34 cellular contexts compared by ENCODE assay signal in the genomic region with DNA sequence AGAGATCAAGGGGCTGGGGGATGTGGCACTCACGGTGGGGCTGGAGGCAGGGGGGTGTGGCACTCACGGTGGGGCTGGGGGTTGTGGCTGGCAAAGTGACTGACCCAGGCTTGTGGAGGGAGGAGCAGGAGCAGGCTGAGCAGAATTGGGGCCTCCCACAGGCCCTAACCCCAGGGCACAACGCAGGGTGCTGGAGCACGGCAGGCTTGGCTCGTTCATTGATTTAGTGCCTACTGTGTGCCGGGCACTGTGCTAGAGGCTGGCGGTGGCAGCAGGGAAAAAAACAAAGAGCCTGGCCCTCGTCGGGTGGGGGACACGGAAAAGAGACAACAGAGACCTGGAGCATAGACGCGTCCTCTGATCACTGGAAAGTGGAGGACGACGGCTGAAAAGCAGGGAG.
"Had no signal": no experiment of that assay in that cellular context is flagged by ENCODE, and none has a peak within 500 bp of the region (broad histone marks: within the 10 kb centered on the region; RNA-seq: fewer than 3 reads in every experiment).

No MANE protein-coding gene starts in this region.

- H3K36me3 ChIP-seq: ascending aorta, cardiac muscle cell, Peyer's patch had no signal

- H3K4me3 ChIP-seq: ascending aorta, cardiac muscle cell, Peyer's patch had no signal

- H3K4me2 ChIP-seq: KMS-11 had no signal

- H3K27ac Mint-ChIP-seq: activated B cell treated with CpG ODN at 0.5 μM for 24 hours; activated CD4-positive, alpha-beta memory T cell treated with anti-CD3 and anti-CD28 coated beads for 36 hours; activated naive CD8-positive, alpha-beta T cell treated with anti-CD3 and anti-CD28 coated beads, Interleukin-2, amount 10 ng/mL, durations not matched to agents 7 days and 5 days; activated T-helper 2 cell treated with anti-CD3 and anti-CD28 coated beads, Interferon-gamma antibody, Interleukin-2, Interleukin-4, amounts not matched to agents 10 μg/mL and 5 μg/mL and 100 μg/mL, durations not matched to agents 14 hours and 24 hours and 36 hours had no signal

- H3K27ac ChIP-seq: ascending aorta, cardiac muscle cell, KMS-11, Peyer's patch, VCaP had no signal

- H3K9me3 Mint-ChIP-seq: activated B cell treated with CpG ODN at 0.5 μM for 24 hours; activated CD4-positive, alpha-beta memory T cell treated with anti-CD3 and anti-CD28 coated beads for 36 hours; activated naive CD8-positive, alpha-beta T cell treated with anti-CD3 and anti-CD28 coated beads, Interleukin-2, amount 10 ng/mL, durations not matched to agents 7 days and 5 days; activated T-helper 2 cell treated with anti-CD3 and anti-CD28 coated beads, Interferon-gamma antibody, Interleukin-2, Interleukin-4, amounts not matched to agents 10 μg/mL and 5 μg/mL and 100 μg/mL, durations not matched to agents 14 hours and 24 hours and 36 hours; central memory CD8-positive, alpha-beta T cell had no signal

- H3K36me3 Mint-ChIP-seq: activated CD4-positive, alpha-beta memory T cell treated with anti-CD3 and anti-CD28 coated beads for 36 hours; activated naive CD8-positive, alpha-beta T cell treated with anti-CD3 and anti-CD28 coated beads, Interleukin-2, amount 10 ng/mL, durations not matched to agents 7 days and 5 days had no signal

- H3K9me3 ChIP-seq: ascending aorta, Peyer's patch had no signal

- H3K4me1 ChIP-seq: ascending aorta, Peyer's patch had no signal

- H3K27me3 Mint-ChIP-seq: activated B cell treated with CpG ODN at 0.5 μM for 24 hours; activated CD4-positive, alpha-beta memory T cell treated with anti-CD3 and anti-CD28 coated beads for 36 hours; activated naive CD8-positive, alpha-beta T cell treated with anti-CD3 and anti-CD28 coated beads, Interleukin-2, amount 10 ng/mL, durations not matched to agents 7 days and 5 days; central memory CD8-positive, alpha-beta T cell had no signal

- H3K27me3 ChIP-seq: ascending aorta, cardiac muscle cell, Peyer's patch had no signal

- DNase-seq: activated B cell treated with CpG ODN at 0.5 μM for 24 hours; activated CD4-positive, alpha-beta memory T cell treated with anti-CD3 and anti-CD28 coated beads for 36 hours; activated CD4-positive, alpha-beta T cell treated with anti-CD3 and anti-CD28 coated beads for 4 hours; activated CD4-positive, alpha-beta T cell treated with anti-CD3 and anti-CD28 coated beads, Interleukin-2, amount 50 U/mL, for 1 hour; activated CD4-positive, CD25-positive, alpha-beta regulatory T cell treated with anti-CD3 and anti-CD28 coated beads, Interleukin-2, amount 50 U/mL, for 72 hours; activated naive CD4-positive, alpha-beta T cell treated with anti-CD3 and anti-CD28 coated beads, Interleukin-2, amount 50 U/mL, for 16 hours; activated naive CD8-positive, alpha-beta T cell treated with anti-CD3 and anti-CD28 coated beads, Interleukin-2, amount 10 ng/mL, durations not matched to agents 7 days and 5 days; activated T-cell treated with anti-CD3 and anti-CD28 coated beads, Interleukin-2, amount 50 U/mL, for 1 hour; amygdala; MM.1S; MV-4-11; NCI-H1092; NCI-H1436 treated with DMSO at 0.1 percent for 48 hours; NCI-H187; NCI-H2029 treated with DMSO at 0.1 percent for 48 hours; NCI-H2107; NCI-H2171; NCI-H510A; NCI-H526; NCI-H748 treated with DMSO at 0.1 percent for 48 hours; NK-92 treated with Interleukin-12 subunit alpha and Interleukin-12 subunit beta, amount 100 ng/mL, for 24 hours; PC-3; Peyer's patch; RPMI8226; SW 1271; T-helper 1 cell; T-helper 2 cell; T-helper 9 cell had no signal

- H3K9ac ChIP-seq: KMS-11 had no signal

- H3K4me1 Mint-ChIP-seq: activated B cell treated with CpG ODN at 0.5 μM for 24 hours; activated naive CD8-positive, alpha-beta T cell treated with anti-CD3 and anti-CD28 coated beads, Interleukin-2, amount 10 ng/mL, durations not matched to agents 7 days and 5 days; central memory CD8-positive, alpha-beta T cell had no signal

- ATAC-seq: PC-3 had no signal

- H3K4me3 Mint-ChIP-seq: activated B cell treated with CpG ODN at 0.5 μM for 24 hours; activated CD4-positive, alpha-beta memory T cell treated with anti-CD3 and anti-CD28 coated beads for 36 hours; activated naive CD8-positive, alpha-beta T cell treated with anti-CD3 and anti-CD28 coated beads, Interleukin-2, amount 10 ng/mL, durations not matched to agents 7 days and 5 days; central memory CD8-positive, alpha-beta T cell had no signal
